ENCODE assay signal across 8 cellular contexts in genomic region chr1:111618953-111619634, GRCh38. TPM values are rescaled to one million over a fixed set of nuclear protein-coding genes. Genes with fewer than 3 reads are reported as not detected.
DNase-seq lines count a peak whose midpoint lies in the region; ATAC-seq and TF ChIP-seq lines count a peak whose summit lies in the region.

No MANE protein-coding gene starts in this region.

- peak overlapping the region; percentile 5; the same call in 1 of the 2 replicates for H2AK5ac ChIP-seq in IMR-90 (ENCODE audit: low read depth, low read length)

- H4K91ac ChIP-seq in IMR-90 (ENCODE audit: insufficient read depth, low read depth, low read length), result peak overlapping the region; percentile 93

- peak overlapping the region; percentile 93 for H2AFZ ChIP-seq in IMR-90 (replicated peaks; ENCODE audit: low read length, poor library complexity)
- H2AFZ ChIP-seq in mammary epithelial cell (ENCODE audit: low read depth, low read length), result peak overlapping the region; percentile 98

- no peak for DNase-seq in activated CD8-positive, alpha-beta memory T cell treated with anti-CD3 and anti-CD28 coated beads, Interleukin-2, amount 10 ng/mL, durations not matched to agents 7 days and 5 days
- no peak for DNase-seq in activated CD8-positive, alpha-beta memory T cell treated with anti-CD3 and anti-CD28 coated beads, Interleukin-2, amount 50 U/mL, for 48 hours
- DNase-seq in IMR-90 (no peak), mammary epithelial cell (peak; percentile 6), RKO (ENCODE audit: low spot score) (no peak), kidney glomerular epithelial cell (lab: John Stamatoyannopoulos, UW) (no peak)

- H3K4me3 Mint-ChIP-seq in activated CD8-positive, alpha-beta memory T cell treated with anti-CD3 and anti-CD28 coated beads, Interleukin-2, amount 10 ng/mL, durations not matched to agents 7 days and 5 days, result peak overlapping the region; percentile 94

- H3K4ac ChIP-seq in IMR-90 (ENCODE audit: low read depth, low read length), result peak overlapping the region; percentile 97

- in situ Hi-C loops in IMR-90 (cut with MboI; ENCODE audit: low sequenced_read_pairs) (no loop called here), mammary epithelial cell (cut with MboI; ENCODE audit: low sequenced_read_pairs in 2 of 2) (no loop called here)

- no peaks in the 10 kb centered on the region for H3K9me3 Mint-ChIP-seq in activated CD8-positive, alpha-beta memory T cell treated with anti-CD3 and anti-CD28 coated beads, Interleukin-2, amount 10 ng/mL, durations not matched to agents 7 days and 5 days (ENCODE audit: low read depth)

- H3K9me3 ChIP-seq in IMR-90 (ENCODE audit: control insufficient read depth, insufficient read depth, low read length) (no peaks in the 10 kb centered on the region), mammary epithelial cell (replicated peaks; ENCODE audit: insufficient read depth, low read length) (no peaks in the 10 kb centered on the region), mucosa of rectum (ENCODE audit: control insufficient read depth in 2 of 2, low read length in 2 of 2) (no peaks in the 10 kb centered on the region)

- H3K4me3 ChIP-seq in IMR-90 (ENCODE audit: insufficient read depth, low read depth, low read length), result peak overlapping the region; percentile 48
- H3K4me3 ChIP-seq in mammary epithelial cell (replicated peaks in 1 of 3; ENCODE audit: insufficient read depth in 1 of 3, low read depth in 2 of 3, low read length in 3 of 3), result peak overlapping the region; percentile 25 to 50 (median 40)
- H3K4me3 ChIP-seq in mucosa of rectum (ENCODE audit: low read length in 2 of 2), result peak overlapping the region; percentile 91 to 95

- intact Hi-C loops in IMR-90 (cut with micrococcal nuclease), result no loop called here
- intact Hi-C loops in mammary epithelial cell (cut with micrococcal nuclease), result no loop called here

- peaks cover 5 to 37% of the 10 kb centered on the region in 2 experiments for H3K79me1 ChIP-seq in IMR-90 (ENCODE audit: low read depth in 1 of 2, low read length in 2 of 2)

- peak overlapping the region; percentile 85 to 93 for H4K8ac ChIP-seq in IMR-90 (ENCODE audit: low read depth in 2 of 2, low read length in 2 of 2)

- H3K27me3 ChIP-seq in IMR-90 (ENCODE audit: control insufficient read depth, insufficient read depth, low read length), result no peaks in the 10 kb centered on the region
- no peaks in the 10 kb centered on the region for H3K27me3 ChIP-seq in mammary epithelial cell (ENCODE audit: insufficient read depth, low read length)
- H3K27me3 ChIP-seq in mucosa of rectum (ENCODE audit: control insufficient read depth in 2 of 2, insufficient read depth in 2 of 2, low read length in 2 of 2), result no peaks in the 10 kb centered on the region

- peak overlapping the region; percentile 97 for H4K5ac ChIP-seq in IMR-90 (ENCODE audit: low read depth, low read length)

- peak overlapping the region; percentile 94 for H3K23ac ChIP-seq in IMR-90 (ENCODE audit: low read depth, low read length)

- dilution Hi-C loops in IMR-90 (cut with HindIII; ENCODE audit: low sequenced_read_pairs, unreplicated experiment) (no loop called here), mammary epithelial cell (cut with HindIII; ENCODE audit: low sequenced_read_pairs) (no loop called here)

- peak overlapping the region; percentile 93 for H3K4me2 ChIP-seq in IMR-90 (ENCODE audit: low read depth, low read length)
- peak overlapping the region; percentile 75 for H3K4me2 ChIP-seq in mammary epithelial cell (ENCODE audit: insufficient read depth, low read depth, low read length)

- peak; percentile 4 for ATAC-seq in activated CD8-positive, alpha-beta memory T cell treated with anti-CD3 and anti-CD28 coated beads, Interleukin-2, amount 10 ng/mL, durations not matched to agents 7 days and 5 days
- no peak for ATAC-seq in IMR-90 (ENCODE audit: low read depth)
- ATAC-seq in HG02938 (IDR thresholded peaks at IDR 0.05; ENCODE audit: unreplicated experiment), result no peak

- POLR2A ChIA-PET in IMR-90 (lab: Charles Lee; ENCODE audit: unreplicated experiment), result interaction anchor here (0.6 to 1.4 kb wide), 4 partner anchors 26 to 171 kb away, joined by 7 to 16 read pairs (median 12); no protein-coding TSS in a partner anchor

- H3K9me1 ChIP-seq in IMR-90 (ENCODE audit: insufficient read depth, low read length), result peaks cover 10% of the 10 kb centered on the region; the same call in 1 of the 2 replicates

- BruUV-seq in IMR-90 (replicated peaks; lab: Mats Ljungman, UMichigan), result no TSS peak
- BruUV-seq in mammary epithelial cell (replicated peaks; lab: Mats Ljungman, UMichigan), result no TSS peak

- H2BK120ac ChIP-seq in IMR-90 (ENCODE audit: low read depth, low read length), result peak overlapping the region; percentile 93

- peaks cover 37% of the 10 kb centered on the region for H3K36me3 Mint-ChIP-seq in activated CD8-positive, alpha-beta memory T cell treated with anti-CD3 and anti-CD28 coated beads, Interleukin-2, amount 10 ng/mL, durations not matched to agents 7 days and 5 days

- H2BK5ac ChIP-seq in IMR-90 (ENCODE audit: low read depth, low read length, poor library complexity, severe bottlenecking), result peak overlapping the region; percentile 86

- H3K9ac ChIP-seq in IMR-90 (ENCODE audit: low read depth, low read length) (peak overlapping the region; percentile 72), mammary epithelial cell (ENCODE audit: insufficient read depth, low read length) (no peak overlapping the region), mucosa of rectum (ENCODE audit: low read depth in 1 of 2, low read length in 2 of 2) (peak overlapping the region; percentile 76 to 82)

- peaks cover 69% of the 10 kb centered on the region for H3K4me1 Mint-ChIP-seq in activated CD8-positive, alpha-beta memory T cell treated with anti-CD3 and anti-CD28 coated beads, Interleukin-2, amount 10 ng/mL, durations not matched to agents 7 days and 5 days

- TF ChIP-seq POLR2A in IMR-90 (IDR thresholded peaks at IDR 0.05; ENCODE audit: low read depth, low read length), result no peak

- CTCF ChIA-PET in activated CD8-positive, alpha-beta memory T cell treated with anti-CD3 and anti-CD28 coated beads, Interleukin-2, amount 10 ng/mL, durations not matched to agents 7 days and 5 days (lab: Charles Lee), result interaction anchor here (0.6 to 12.5 kb wide), 6 partner anchors 18 to 111 kb away, joined by 3 to 102 read pairs (median 16); no protein-coding TSS in a partner anchor
- CTCF ChIA-PET in IMR-90 (lab: Yijun Ruan, JAX) (interaction anchor here (0.8 kb wide), 1 partner anchor 111 kb away, joined by 3 read pairs; no protein-coding TSS in a partner anchor), mammary epithelial cell (lab: Charles Lee; ENCODE audit: low non-redundant PET) (interaction anchor here (0.6 kb wide), 1 partner anchor 111 kb away, joined by 3 read pairs; no protein-coding TSS in a partner anchor)

- 69% methylated on average over 11 of the region's 19 CpGs; no CpG with 5 or more reads in 1 of the 2 experiments for WGBS in IMR-90 (ENCODE audit: extremely low coverage in 2 of 2, insufficient read length in 1 of 2), 2 experiments
- WGBS in mammary epithelial cell (ENCODE audit: low coverage, missing lambda C conversion rate), result 65% methylated on average over 15 of the region's 19 CpGs

- H2BK20ac ChIP-seq in IMR-90 (ENCODE audit: low read depth, low read length), result peak overlapping the region; percentile 58

- H3K27ac ChIP-seq in IMR-90 (ENCODE audit: insufficient read depth, low read length), result peak overlapping the region; percentile 61
- H3K27ac ChIP-seq in mammary epithelial cell (ENCODE audit: insufficient read depth, low read depth, low read length), result no peak overlapping the region
- peak overlapping the region; percentile 95 to 96 for H3K27ac ChIP-seq in mucosa of rectum (ENCODE audit: low read depth in 2 of 2, low read length in 2 of 2)

- no peak for TF ChIP-seq RAD21 in IMR-90 (IDR thresholded peaks at IDR 0.05; ENCODE audit: low read length)

- peak overlapping the region; percentile 92 for H3K27ac Mint-ChIP-seq in activated CD8-positive, alpha-beta memory T cell treated with anti-CD3 and anti-CD28 coated beads, Interleukin-2, amount 10 ng/mL, durations not matched to agents 7 days and 5 days

- no peaks in the 10 kb centered on the region for H3K36me3 ChIP-seq in IMR-90 (ENCODE audit: control insufficient read depth, insufficient read depth, low read length)
- no peaks in the 10 kb centered on the region for H3K36me3 ChIP-seq in mammary epithelial cell (ENCODE audit: insufficient read depth, low read length)
- no peaks in the 10 kb centered on the region for H3K36me3 ChIP-seq in mucosa of rectum (ENCODE audit: control insufficient read depth in 2 of 2, insufficient read depth in 2 of 2, low read length in 2 of 2)

- peaks cover 30% of the 10 kb centered on the region; the same call in 1 of the 2 replicates for H4K20me1 ChIP-seq in IMR-90 (ENCODE audit: insufficient read depth, low read length)
- no peaks in the 10 kb centered on the region for H4K20me1 ChIP-seq in mammary epithelial cell (ENCODE audit: insufficient read depth, low read length)

- no peaks in the 10 kb centered on the region for H3K27me3 Mint-ChIP-seq in activated CD8-positive, alpha-beta memory T cell treated with anti-CD3 and anti-CD28 coated beads, Interleukin-2, amount 10 ng/mL, durations not matched to agents 7 days and 5 days

- peaks cover 7% of the 10 kb centered on the region; the same call in 1 of the 2 replicates for H3K4me1 ChIP-seq in IMR-90 (ENCODE audit: control insufficient read depth, insufficient read depth, low read length)
- H3K4me1 ChIP-seq in mammary epithelial cell (ENCODE audit: insufficient read depth, low read length), result peaks cover 6% of the 10 kb centered on the region
- peaks cover 23 to 25% of the 10 kb centered on the region in 2 donors for H3K4me1 ChIP-seq in mucosa of rectum (ENCODE audit: control insufficient read depth in 2 of 2, insufficient read depth in 2 of 2, low read length in 2 of 2)

- H3K14ac ChIP-seq in IMR-90 (replicated peaks; ENCODE audit: low read depth, low read length), result peak overlapping the region; percentile 96

- H3K79me2 ChIP-seq in mammary epithelial cell (ENCODE audit: insufficient read depth, low read length), result peaks cover 43% of the 10 kb centered on the region

- peak overlapping the region; percentile 44; the same call in 1 of the 2 replicates for H3K56ac ChIP-seq in IMR-90 (ENCODE audit: extremely low read depth, insufficient read depth, low read length)

- TF ChIP-seq CTCF in IMR-90 (conservative IDR thresholded peaks at IDR 0.05; ENCODE audit: low read depth, low read length) (no peak), mammary epithelial cell (conservative IDR thresholded peaks at IDR 0.05 in 1 of 2, IDR thresholded peaks at IDR 0.05 in 1 of 2; ENCODE audit: extremely low read depth in 1 of 2, insufficient read depth in 1 of 2, low read depth in 1 of 2, low read length in 2 of 2) (no peak)

- no peak overlapping the region for H2AK9ac ChIP-seq in IMR-90 (replicated peaks; ENCODE audit: low read depth, low read length, poor library complexity)

- peak overlapping the region; percentile 76; the same call in 1 of the 3 replicates for H2BK15ac ChIP-seq in IMR-90 (ENCODE audit: low read depth, low read length)

- peak overlapping the region; percentile 86 for H3K18ac ChIP-seq in IMR-90 (ENCODE audit: low read depth, low read length)

RNA-seq across cellular contexts. Expression of gene RAP1A, which starts 0.5 kb away (rescaled TPM):
- 100 to 1,000 TPM; 161 to 224 TPM for total RNA-seq in activated CD8-positive, alpha-beta memory T cell treated with anti-CD3 and anti-CD28 coated beads, Interleukin-2, amount 10 ng/mL, durations not matched to agents 7 days and 5 days
- total RNA-seq in IMR-90 (2012; rRNA removed) (18.1 and 35.3 TPM in 2 replicates), mammary epithelial cell (10 to 100 TPM; 20.8 to 58.8 TPM)
- polyA plus RNA-seq in IMR-90 (2012; rRNA removed) (34.4 and 43.6 TPM in 2 replicates), mammary epithelial cell (28.1 TPM)
- 4.0 and 6.2 TPM in 2 replicates for polyA plus RNA-seq in IMR-90 (2012; cell fraction: cytosol; rRNA removed)
- 0.72 and 9.5 TPM in 2 replicates for polyA plus RNA-seq in IMR-90 (2012; cell fraction: nucleus; rRNA removed; ENCODE audit: low replicate concordance)
- 47.9 TPM for polyA minus RNA-seq in mammary epithelial cell

Comparison
In these comparisons a context has a peak if more than half of its experiments do, and no peak if none do; other contexts are left out.
1. H3K4me3 ChIP-seq: peak in every context shown above with its lines; median percentile 93 in mucosa of rectum; 48 in IMR-90; 40 in mammary epithelial cell.